Comparison of ENCODE assay signal across 9 cellular contexts in genomic region chr4:185344743-185345538, GRCh38. TPM values are rescaled to one million over a fixed set of nuclear protein-coding genes. Genes with fewer than 3 reads are reported as not detected.
DNase-seq lines count a peak whose midpoint lies in the region; ATAC-seq, FAIRE-seq and TF ChIP-seq lines count a peak whose summit lies in the region.
"Had no signal": no experiment of that assay in that cellular context is flagged by ENCODE, and none has a peak within 500 bp of the region (broad histone marks: within the 10 kb centered on the region; RNA-seq: fewer than 3 reads in every experiment).

No MANE protein-coding gene starts in this region.

- TF ChIP-seq POLR2A in GM12891 (IDR thresholded peaks at IDR 0.05; ENCODE audit: low read depth, low read length): 0 out of 2 replicates have a peak, but pooled peaks have one; percentile 15

- FAIRE-seq in GM12891 (lab: Jason Lieb, UNC): peak; percentile 95
- FAIRE-seq: TTC549 had no signal

- H3K9me3 Mint-ChIP-seq in IgD-negative memory B cell (no peaks in the 10 kb centered on the region), memory B cell (no peaks in the 10 kb centered on the region)

- H3K27ac Mint-ChIP-seq in IgD-negative memory B cell: peak overlapping the region; percentile 4 to 82 (median 68)
- H3K27ac Mint-ChIP-seq in memory B cell: peak overlapping the region; percentile 71

- H3K4me3 Mint-ChIP-seq in IgD-negative memory B cell (peak overlapping the region in 2 of 4 donors; percentile 69 to 84), memory B cell (peak overlapping the region; percentile 45)

- DNase-seq in GM12891 (ENCODE audit: insufficient read length, low spot score) (no peak), memory B cell (ENCODE audit: low spot score in 2 of 2) (no peak), NCI-H524 treated with DMSO at 0.1 percent for 48 hours (lab: John Stamatoyannopoulos, UW) (no peak), DMS79 treated with DMSO at 0.1 percent for 48 hours (lab: John Stamatoyannopoulos, UW) (no peak), NCI-H2081 (lab: John Stamatoyannopoulos, UW) (no peak)

- peaks cover 47 to 52% (median 48%) of the 10 kb centered on the region in 3 donors for H3K4me1 Mint-ChIP-seq in IgD-negative memory B cell
- peaks cover 39% of the 10 kb centered on the region for H3K4me1 Mint-ChIP-seq in memory B cell

- ATAC-seq in GM21529 (IDR thresholded peaks at IDR 0.05; ENCODE audit: unreplicated experiment) (peak; percentile 53), memory B cell (ENCODE audit: low read depth) (peak; percentile 60)
- no peak for ATAC-seq in activated CD4-positive, CD25-positive, alpha-beta regulatory T cell treated with anti-CD3 and anti-CD28 coated beads, Interleukin-2, amount 50 U/mL, for 24 hours

- H3K36me3 Mint-ChIP-seq in IgD-negative memory B cell (peaks cover 13% of the 10 kb centered on the region), memory B cell (peaks cover 41% of the 10 kb centered on the region)

- H3K27me3 Mint-ChIP-seq in IgD-negative memory B cell (no peaks in the 10 kb centered on the region), memory B cell (no peaks in the 10 kb centered on the region)

TF ChIP-seq in GM12891, 5 proteins besides CTCF, POLR2A, EP300 and RAD21:
- TF ChIP-seq POLR2AphosphoS5 (IDR thresholded peaks at IDR 0.05; ENCODE audit: low read depth, low read length) (0 out of 2 replicates have a peak, but pooled peaks have one; percentile 3), POU2F2 (IDR thresholded peaks at IDR 0.05; ENCODE audit: low read depth, low read length) (no peak), TAF1 (IDR thresholded peaks at IDR 0.05; ENCODE audit: low read depth, low read length) (no peak), PAX5 (IDR thresholded peaks at IDR 0.05; ENCODE audit: insufficient read depth, low read length, severe bottlenecking) (no peak), SPI1 (IDR thresholded peaks at IDR 0.05; ENCODE audit: low read depth, low read length) (peak; percentile 69)

RNA-seq across cellular contexts. Expression of gene LRP2BP, which starts 50.8 kb away (rescaled TPM):
- 3.1 TPM for polyA plus RNA-seq in GM12891 (2012; ENCODE audit: low read depth, missing spikeins)
- polyA plus RNA-seq in IgD-negative memory B cell: 0.89 TPM

RNA-seq across cellular contexts. Expression of gene ANKRD37, which starts 51.7 kb away (rescaled TPM):
- polyA plus RNA-seq in GM12891 (2012; ENCODE audit: low read depth, missing spikeins): 183 TPM
- polyA plus RNA-seq in IgD-negative memory B cell: 16.5 TPM

Comparison
In these comparisons a context has a peak if more than half of its experiments do, and no peak if none do; other contexts are left out.
1. ATAC-seq: peak in GM21529 (single experiment) and memory B cell (single experiment); none in activated CD4-positive, CD25-positive, alpha-beta regulatory T cell treated with anti-CD3 and anti-CD28 coated beads, Interleukin-2, amount 50 U/mL, for 24 hours (0 of 2).